ENCODE assay signal across 14 cellular contexts in genomic region chr12:92077530-92077929, GRCh38.
DNase-seq lines count a peak whose midpoint lies in the region; ATAC-seq and TF ChIP-seq lines count a peak whose summit lies in the region.
"Had no signal": no experiment of that assay in that cellular context is flagged by ENCODE, and none has a peak within 500 bp of the region (broad histone marks: within the 10 kb centered on the region; RNA-seq: fewer than 3 reads in every experiment).

No MANE protein-coding gene starts in this region.

- no peak overlapping the region for H2AFZ ChIP-seq in OCI-LY3 (ENCODE audit: low read depth, low read length)
- no peak overlapping the region for H2AFZ ChIP-seq in mammary epithelial cell (ENCODE audit: low read depth, low read length)
- H2AFZ ChIP-seq in osteoblast (ENCODE audit: low read length) = no peak overlapping the region

- H3K79me2 ChIP-seq in OCI-LY3 (ENCODE audit: low read length) = peaks cover 41% of the 10 kb centered on the region
- no peaks in the 10 kb centered on the region for H3K79me2 ChIP-seq in mammary epithelial cell (ENCODE audit: insufficient read depth, low read length)
- H3K79me2 ChIP-seq in osteoblast (ENCODE audit: insufficient read depth, low read length) = no peaks in the 10 kb centered on the region

- TF ChIP-seq CTCF in CD4-positive, alpha-beta T cell (IDR thresholded peaks at IDR 0.05) = no peak
- TF ChIP-seq CTCF in OCI-LY3 (IDR thresholded peaks at IDR 0.05; ENCODE audit: low read depth, low read length) = no peak
- no peak for TF ChIP-seq CTCF in mammary epithelial cell (conservative IDR thresholded peaks at IDR 0.05 in 1 of 2, IDR thresholded peaks at IDR 0.05 in 1 of 2; ENCODE audit: extremely low read depth in 1 of 2, insufficient read depth in 1 of 2, low read depth in 1 of 2, low read length in 2 of 2)
- TF ChIP-seq CTCF in osteoblast (IDR thresholded peaks at IDR 0.05; ENCODE audit: extremely low read depth, low read depth, low read length) = no peak

- no peaks in the 10 kb centered on the region for H3K9me3 Mint-ChIP-seq in CD4-positive, alpha-beta T cell
- H3K9me3 Mint-ChIP-seq: activated B cell treated with CpG ODN at 0.5 μM for 24 hours, IgD-negative memory B cell had no signal

- dilution Hi-C loops in mammary epithelial cell (cut with HindIII; ENCODE audit: low sequenced_read_pairs) = loop anchor here (5.0 kb wide), 1 partner anchor 55 kb away; no protein-coding TSS in a partner anchor

- POLR2A ChIA-PET in CD4-positive, alpha-beta T cell (lab: Charles Lee) = interaction anchor here (0.9 to 1.3 kb wide), 2 partner anchors 43 to 67 kb away, joined by 3 to 6 read pairs; no protein-coding TSS in a partner anchor

- H3K27ac Mint-ChIP-seq in CD4-positive, alpha-beta T cell = peak overlapping the region; percentile 46
- H3K27ac Mint-ChIP-seq: activated B cell treated with CpG ODN at 0.5 μM for 24 hours, endodermal cell had no signal

- no peak overlapping the region for H3K4me3 ChIP-seq in OCI-LY3 (ENCODE audit: low read length)
- H3K4me3 ChIP-seq in mammary epithelial cell (replicated peaks in 1 of 3; ENCODE audit: insufficient read depth in 1 of 3, low read depth in 2 of 3, low read length in 3 of 3) = no peak overlapping the region
- no peak overlapping the region for H3K4me3 ChIP-seq in osteoblast (ENCODE audit: insufficient read depth, low read length)

- H3K9ac ChIP-seq in OCI-LY3 (ENCODE audit: low read length) = no peak overlapping the region
- no peak overlapping the region for H3K9ac ChIP-seq in mammary epithelial cell (ENCODE audit: insufficient read depth, low read length)

- no TSS peak for BruUV-seq in mammary epithelial cell (replicated peaks; lab: Mats Ljungman, UMichigan)

- peaks cover 76% of the 10 kb centered on the region for H3K4me1 Mint-ChIP-seq in CD4-positive, alpha-beta T cell (ENCODE audit: low read depth)

- H3K4me1 ChIP-seq in OCI-LY3 (ENCODE audit: low read length) = peaks cover 75% of the 10 kb centered on the region
- H3K4me1 ChIP-seq in mammary epithelial cell (ENCODE audit: insufficient read depth, low read length) = peaks cover 40% of the 10 kb centered on the region
- peaks cover 65% of the 10 kb centered on the region for H3K4me1 ChIP-seq in osteoblast (ENCODE audit: insufficient read depth, low read length)

- peaks cover 4% of the 10 kb centered on the region for H3K36me3 ChIP-seq in OCI-LY3 (replicated peaks; ENCODE audit: low read depth, low read length)
- H3K36me3 ChIP-seq in mammary epithelial cell (ENCODE audit: insufficient read depth, low read length) = no peaks in the 10 kb centered on the region
- H3K36me3 ChIP-seq in osteoblast (ENCODE audit: insufficient read depth, low read length) = no peaks in the 10 kb centered on the region

- no peaks in the 10 kb centered on the region for H3K9me3 ChIP-seq in CD4-positive, alpha-beta T cell (ENCODE audit: control insufficient read depth, low read length)
- no peaks in the 10 kb centered on the region for H3K9me3 ChIP-seq in OCI-LY3 (ENCODE audit: insufficient read depth, low read length)
- no peaks in the 10 kb centered on the region for H3K9me3 ChIP-seq in mammary epithelial cell (replicated peaks; ENCODE audit: insufficient read depth, low read length)
- no peaks in the 10 kb centered on the region for H3K9me3 ChIP-seq in osteoblast (ENCODE audit: low read depth, low read length)

- intact Hi-C loops in CD4-positive, alpha-beta T cell (cut with DNase I, micrococcal nuclease) = loop anchor here (2.0 to 5.0 kb wide), 2 partner anchors 19 to 45 kb away; no protein-coding TSS in a partner anchor
- intact Hi-C loops in mammary epithelial cell (cut with micrococcal nuclease) = no loop called here

- CTCF ChIA-PET in CD4-positive, alpha-beta T cell (lab: Charles Lee) = no interaction called here
- CTCF ChIA-PET in mammary epithelial cell (lab: Charles Lee; ENCODE audit: low non-redundant PET) = interaction anchor here (0.5 kb wide), 1 partner anchor 9 kb away, joined by 3 read pairs; no protein-coding TSS in a partner anchor

- H3K4me2 ChIP-seq in OCI-LY3 (ENCODE audit: low read length) (no peak overlapping the region), mammary epithelial cell (ENCODE audit: insufficient read depth, low read depth, low read length) (peak overlapping the region; percentile 1), osteoblast (ENCODE audit: insufficient read depth, low read length) (peak overlapping the region; percentile 55)

- H3K36me3 Mint-ChIP-seq in CD4-positive, alpha-beta T cell (ENCODE audit: low read depth) = peaks cover 18% of the 10 kb centered on the region
- H3K36me3 Mint-ChIP-seq: IgD-negative memory B cell had no signal

- WGBS in mammary epithelial cell (ENCODE audit: low coverage, missing lambda C conversion rate) = 75% methylated on average over 1 of the region's 1 CpG

- no peak for DNase-seq in CD4-positive, alpha-beta T cell
- DNase-seq in mammary epithelial cell = no peak
- DNase-seq in osteoblast (ENCODE audit: insufficient read length, low spot score, missing footprints) = no peak
- no peak for DNase-seq in stimulated activated CD4-positive, alpha-beta T cell treated with anti-CD3 and anti-CD28 coated beads, Interleukin-15, amount 100 ng/mL, for 24 hours
- no peak for DNase-seq in NCI-H2029 (lab: John Stamatoyannopoulos, UW)
- no peak for DNase-seq in GDM1 (lab: John Stamatoyannopoulos, UW)
- no peak for DNase-seq in activated CD4-positive, alpha-beta T cell treated with anti-CD3 and anti-CD28 coated beads, Interleukin-2, amount 50 U/mL, for 48 hours
- DNase-seq: activated B cell treated with CpG ODN at 0.5 μM for 24 hours; CD4-positive, alpha-beta memory T cell; endodermal cell; NCI-H1092 treated with DMSO at 0.1 percent for 48 hours; stimulated activated naive CD4-positive, alpha-beta T cell treated with Interleukin-2 at 50 U/mL for 16 hours had no signal

- H3K4me3 Mint-ChIP-seq in CD4-positive, alpha-beta T cell = no peak overlapping the region
- H3K4me3 Mint-ChIP-seq: activated B cell treated with CpG ODN at 0.5 μM for 24 hours, endodermal cell, IgD-negative memory B cell had no signal

- H4K20me1 ChIP-seq in OCI-LY3 (ENCODE audit: insufficient read depth, low read length) = no peaks in the 10 kb centered on the region
- no peaks in the 10 kb centered on the region for H4K20me1 ChIP-seq in mammary epithelial cell (ENCODE audit: insufficient read depth, low read length)
- no peaks in the 10 kb centered on the region for H4K20me1 ChIP-seq in osteoblast (ENCODE audit: insufficient read depth, low read length)

- H3K27ac ChIP-seq in CD4-positive, alpha-beta T cell (ENCODE audit: low read depth, low read length) = no peak overlapping the region
- H3K27ac ChIP-seq in OCI-LY3 (ENCODE audit: low read length) (peak overlapping the region; percentile 16; the same call in 1 of the 2 replicates), mammary epithelial cell (ENCODE audit: insufficient read depth, low read depth, low read length) (peak overlapping the region; percentile 91), osteoblast (ENCODE audit: low read depth, low read length) (peak overlapping the region; percentile 97)

- in situ Hi-C loops in mammary epithelial cell (cut with MboI; ENCODE audit: low sequenced_read_pairs in 2 of 2) = no loop called here

- H3K27me3 Mint-ChIP-seq in CD4-positive, alpha-beta T cell = no peaks in the 10 kb centered on the region
- H3K27me3 Mint-ChIP-seq: activated B cell treated with CpG ODN at 0.5 μM for 24 hours; CD4-positive, alpha-beta memory T cell; IgD-negative memory B cell had no signal

- no peak for ATAC-seq in CD4-positive, alpha-beta T cell (ENCODE audit: poor library complexity)

- no peaks in the 10 kb centered on the region for H3K27me3 ChIP-seq in CD4-positive, alpha-beta T cell (ENCODE audit: control insufficient read depth, insufficient read depth, low read length)
- H3K27me3 ChIP-seq in OCI-LY3 (ENCODE audit: low read depth, low read length) (no peaks in the 10 kb centered on the region), mammary epithelial cell (ENCODE audit: insufficient read depth, low read length) (no peaks in the 10 kb centered on the region), osteoblast (ENCODE audit: insufficient read depth, low read length) (no peaks in the 10 kb centered on the region)
